Comparison of ENCODE assay signal across 9 cellular contexts in genomic region chr3:32816439-32817194, GRCh38. TPM values are rescaled to one million over a fixed set of nuclear protein-coding genes. Genes with fewer than 3 reads are reported as not detected.
DNase-seq lines count a peak whose midpoint lies in the region; TF ChIP-seq lines count a peak whose summit lies in the region.
"Had no signal": no experiment of that assay in that cellular context is flagged by ENCODE, and none has a peak within 500 bp of the region (broad histone marks: within the 10 kb centered on the region; RNA-seq: fewer than 3 reads in every experiment).

No MANE protein-coding gene starts in this region.

- H3K9ac ChIP-seq in skeletal muscle satellite cell (ENCODE audit: low read depth, low read length) = no peak overlapping the region
- H3K9ac ChIP-seq: KMS-11 had no signal

- POLR2A ChIA-PET in HEK293T (lab: Yijun Ruan, JAX) = interaction anchor here (0.9 to 1.8 kb wide), 4 partner anchors 10 to 56 kb away, joined by 3 to 4 read pairs (median 4); no protein-coding TSS in a partner anchor

- intact Hi-C loops in activated naive CD4-positive, alpha-beta T cell treated with anti-CD3 and anti-CD28 coated beads for 36 hours (cut with micrococcal nuclease) = loop anchor here (1.0 kb wide), 1 partner anchor 35 kb away; no protein-coding TSS in a partner anchor
- intact Hi-C loops in uterus (cut with DNase I; ENCODE audit: low total_unique reads) = no loop called here

- peaks cover 17% of the 10 kb centered on the region for H3K4me1 ChIP-seq in skeletal muscle satellite cell (ENCODE audit: control insufficient read depth, insufficient read depth, low read length)
- H3K4me1 ChIP-seq in uterus = peaks cover 0 to 13% of the 10 kb centered on the region in 2 donors

- peaks cover 16% of the 10 kb centered on the region for H3K9me3 ChIP-seq in skeletal muscle satellite cell (replicated peaks; ENCODE audit: low read length)
- no peaks in the 10 kb centered on the region for H3K9me3 ChIP-seq in uterus

- CTCF ChIA-PET in HEK293T (lab: Yijun Ruan, JAX) = no interaction called here
- CTCF ChIA-PET in activated naive CD4-positive, alpha-beta T cell treated with anti-CD3 and anti-CD28 coated beads for 36 hours (lab: Charles Lee) = interaction anchor here (1.0 kb wide), 1 partner anchor 87 kb away, joined by 3 read pairs; no protein-coding TSS in a partner anchor

- no peak overlapping the region for H3K27ac ChIP-seq in uterus
- H3K27ac ChIP-seq: KMS-11 had no signal

- H3K9me3 Mint-ChIP-seq in activated naive CD4-positive, alpha-beta T cell treated with anti-CD3 and anti-CD28 coated beads for 36 hours = no peaks in the 10 kb centered on the region

- H3K36me3 ChIP-seq in skeletal muscle satellite cell (ENCODE audit: insufficient read depth, low read length) = no peaks in the 10 kb centered on the region
- H3K36me3 ChIP-seq in uterus = no peaks in the 10 kb centered on the region

- peak overlapping the region; percentile 69 for H3K4me3 Mint-ChIP-seq in activated naive CD4-positive, alpha-beta T cell treated with anti-CD3 and anti-CD28 coated beads for 36 hours

- peak overlapping the region; percentile 79 for H3K4me2 ChIP-seq in skeletal muscle satellite cell (ENCODE audit: low read length)
- H3K4me2 ChIP-seq: KMS-11 had no signal

- no peak for TF ChIP-seq CTCF in uterus (IDR thresholded peaks at IDR 0.05)

- H3K27ac Mint-ChIP-seq in activated naive CD4-positive, alpha-beta T cell treated with anti-CD3 and anti-CD28 coated beads for 36 hours = no peak overlapping the region

- H3K4me1 Mint-ChIP-seq in activated naive CD4-positive, alpha-beta T cell treated with anti-CD3 and anti-CD28 coated beads for 36 hours (ENCODE audit: low read depth) = peaks cover 27% of the 10 kb centered on the region

- TF ChIP-seq POLR2A in uterus (IDR thresholded peaks at IDR 0.05) = no peak

- DNase-seq in CD1c-positive myeloid dendritic cell (ENCODE audit: extremely low spot score) (peak; percentile 22), HEK293T (ENCODE audit: extremely low spot score) (peak; percentile 72), iPS DF 4.7 (ENCODE audit: extremely low read depth, low spot score) (peak; percentile 79), HCEC 1CT (no peak), uterus (no peak), NCI-H128 (lab: John Stamatoyannopoulos, UW; ENCODE audit: unreplicated experiment) (no peak)
- peak; percentile 22 for DNase-seq in activated naive CD4-positive, alpha-beta T cell treated with anti-CD3 and anti-CD28 coated beads for 36 hours

- H3K36me3 Mint-ChIP-seq in activated naive CD4-positive, alpha-beta T cell treated with anti-CD3 and anti-CD28 coated beads for 36 hours (ENCODE audit: low read depth) = no peaks in the 10 kb centered on the region

- H3K4me3 ChIP-seq in skeletal muscle satellite cell (ENCODE audit: low read length) (peak overlapping the region; percentile 63), uterus (no peak overlapping the region)

- H3K27me3 Mint-ChIP-seq in activated naive CD4-positive, alpha-beta T cell treated with anti-CD3 and anti-CD28 coated beads for 36 hours (ENCODE audit: low read depth) = peaks cover 54% of the 10 kb centered on the region

- H3K27me3 ChIP-seq in skeletal muscle satellite cell (ENCODE audit: control insufficient read depth, insufficient read depth, low read length) = peaks cover 79% of the 10 kb centered on the region
- H3K27me3 ChIP-seq in uterus = peaks cover 0 to 31% of the 10 kb centered on the region in 2 donors

TF ChIP-seq in HEK293T, 16 proteins besides CTCF, POLR2A, EP300 and RAD21:
- TF ChIP-seq, protein P1, sequence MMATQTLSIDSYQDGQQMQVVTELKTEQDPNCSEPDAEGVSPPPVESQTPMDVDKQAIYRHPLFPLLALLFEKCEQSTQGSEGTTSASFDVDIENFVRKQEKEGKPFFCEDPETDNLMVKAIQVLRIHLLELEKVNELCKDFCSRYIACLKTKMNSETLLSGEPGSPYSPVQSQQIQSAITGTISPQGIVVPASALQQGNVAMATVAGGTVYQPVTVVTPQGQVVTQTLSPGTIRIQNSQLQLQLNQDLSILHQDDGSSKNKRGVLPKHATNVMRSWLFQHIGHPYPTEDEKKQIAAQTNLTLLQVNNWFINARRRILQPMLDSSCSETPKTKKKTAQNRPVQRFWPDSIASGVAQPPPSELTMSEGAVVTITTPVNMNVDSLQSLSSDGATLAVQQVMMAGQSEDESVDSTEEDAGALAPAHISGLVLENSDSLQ (IDR thresholded peaks at IDR 0.05) = no peak
- peak; percentile 96 for TF ChIP-seq L3MBTL2 (conservative IDR thresholded peaks at IDR 0.05)

RNA-seq across cellular contexts. Expression of gene TRIM71, which starts 1.2 kb away (rescaled TPM):
- under 1 TPM; 0.02 to 0.07 TPM for total RNA-seq in activated naive CD4-positive, alpha-beta T cell treated with anti-CD3 and anti-CD28 coated beads for 36 hours
- not detected in 2 replicates for total RNA-seq in skeletal muscle satellite cell (2012; rRNA removed)
- under 1 TPM in 1 of 4 donors, not detected in 3; 0.48 TPM for total RNA-seq in uterus

Comparison
In these comparisons a context has a peak if more than half of its experiments do, and no peak if none do; other contexts are left out.
1. DNase-seq: peak in CD1c-positive myeloid dendritic cell (single experiment), HEK293T (single experiment), activated naive CD4-positive, alpha-beta T cell treated with anti-CD3 and anti-CD28 coated beads for 36 hours (single experiment) and iPS DF 4.7 (single experiment); none in HCEC 1CT (single experiment), uterus (0 of 2) and NCI-H128 (single experiment).